Comparison of ENCODE assay signal across 8 cellular contexts in genomic region chr13:99859178-99860177, GRCh38.
A peak's percentile ranks its signal among the peaks of the same experiment; 100 is the strongest.
DNase-seq lines count a peak whose midpoint lies in the region; ATAC-seq and TF ChIP-seq lines count a peak whose summit lies in the region.

No MANE protein-coding gene starts in this region.

- H3K9me3 ChIP-seq in A673 (ENCODE audit: low read depth, low read length, poor library complexity, severe bottlenecking) (no peaks in the 10 kb centered on the region), MM.1S (replicated peaks; ENCODE audit: insufficient read depth, low read length) (no peaks in the 10 kb centered on the region), Caco-2 (no peaks in the 10 kb centered on the region)

- intact Hi-C loops in A673 (cut with micrococcal nuclease; ENCODE audit: unreplicated experiment) (no loop called here), Caco-2 (cut with micrococcal nuclease; ENCODE audit: unreplicated experiment) (no loop called here)

- TF ChIP-seq POLR2A in erythroblast (IDR thresholded peaks at IDR 0.05; ENCODE audit: low read length): no peak

- H3K4me2 ChIP-seq in MM.1S (ENCODE audit: low read depth, low read length): peak overlapping the region; percentile 69

- TF ChIP-seq CTCF in A673 (conservative IDR thresholded peaks at IDR 0.05; ENCODE audit: low read depth, low read length) (no peak), MM.1S (IDR thresholded peaks at IDR 0.05; ENCODE audit: low read length) (no peak), Caco-2 (IDR thresholded peaks at IDR 0.05; ENCODE audit: insufficient read depth in 1 of 2, low read depth in 1 of 2, low read length in 1 of 2, severe bottlenecking in 1 of 2, unreplicated experiment in 1 of 2) (no peak)

- H3K79me2 ChIP-seq in MM.1S (ENCODE audit: low read length): no peaks in the 10 kb centered on the region

- H3K4me3 ChIP-seq in A673 (ENCODE audit: low read depth, low read length, poor library complexity, severe bottlenecking) (no peak overlapping the region), MM.1S (ENCODE audit: low read length) (peak overlapping the region; percentile 8; the same call in 1 of the 2 replicates), Caco-2 (ENCODE audit: low read depth, low read length) (no peak overlapping the region)

- no TSS peak for BruUV-seq in A673 (replicated peaks; lab: Mats Ljungman, UMichigan)
- BruUV-seq in Caco-2 (replicated peaks; lab: Mats Ljungman, UMichigan): no TSS peak

- H3K4me1 ChIP-seq in A673 (ENCODE audit: insufficient read depth, low read length, poor library complexity, severe bottlenecking) (peaks cover 59% of the 10 kb centered on the region), MM.1S (ENCODE audit: low read length) (peaks cover 25% of the 10 kb centered on the region), Caco-2 (no peaks in the 10 kb centered on the region)

- H3K27me3 ChIP-seq in A673 (replicated peaks; ENCODE audit: insufficient read depth, low read depth, low read length, poor library complexity): no peaks in the 10 kb centered on the region
- H3K27me3 ChIP-seq in MM.1S (replicated peaks; ENCODE audit: insufficient read depth, low read length): peaks cover 23% of the 10 kb centered on the region
- no peaks in the 10 kb centered on the region for H3K27me3 ChIP-seq in Caco-2 (replicated peaks; ENCODE audit: control insufficient read depth, insufficient read depth, low read length)

- H3K27me3 Mint-ChIP-seq in effector memory CD8-positive, alpha-beta T cell: no peaks in the 10 kb centered on the region
- H3K27me3 Mint-ChIP-seq in Caco-2 (ENCODE audit: insufficient read depth, unreplicated experiment): peaks cover 23% of the 10 kb centered on the region

- H3K9ac ChIP-seq in MM.1S (ENCODE audit: low read length): no peak overlapping the region

- CTCF ChIA-PET in A673 (lab: Charles Lee) (no interaction called here), Caco-2 (lab: Charles Lee) (no interaction called here)

- no peaks in the 10 kb centered on the region for H3K36me3 Mint-ChIP-seq in effector memory CD8-positive, alpha-beta T cell (ENCODE audit: insufficient read depth)
- no peaks in the 10 kb centered on the region for H3K36me3 Mint-ChIP-seq in Caco-2 (ENCODE audit: insufficient read depth, unreplicated experiment)

- H3K4me3 Mint-ChIP-seq in effector memory CD8-positive, alpha-beta T cell: peak overlapping the region; percentile 55 to 63
- no peak overlapping the region for H3K4me3 Mint-ChIP-seq in Caco-2 (ENCODE audit: unreplicated experiment)

- no peaks in the 10 kb centered on the region for H3K9me2 ChIP-seq in MM.1S (replicated peaks; ENCODE audit: insufficient read depth, low read length)

- peak; percentile 73 for ATAC-seq in GM21447 (IDR thresholded peaks at IDR 0.05; ENCODE audit: unreplicated experiment)
- peak; percentile 95 for ATAC-seq in effector memory CD8-positive, alpha-beta T cell (replicated peaks)

- H3K9me3 Mint-ChIP-seq in effector memory CD8-positive, alpha-beta T cell: no peaks in the 10 kb centered on the region
- no peaks in the 10 kb centered on the region for H3K9me3 Mint-ChIP-seq in Caco-2 (ENCODE audit: unreplicated experiment)

- peaks cover 15 to 34% of the 10 kb centered on the region in 2 donors for H3K4me1 Mint-ChIP-seq in effector memory CD8-positive, alpha-beta T cell (ENCODE audit: low read depth in 2 of 2)
- no peaks in the 10 kb centered on the region for H3K4me1 Mint-ChIP-seq in Caco-2 (ENCODE audit: low read depth, unreplicated experiment)

- peaks cover 22% of the 10 kb centered on the region for H3F3A ChIP-seq in MM.1S (ENCODE audit: insufficient read depth, low read length)

- H3K27ac ChIP-seq in A673 (ENCODE audit: low read depth, low read length, poor library complexity, severe bottlenecking) (no peak overlapping the region), MM.1S (ENCODE audit: low read length) (peak overlapping the region; percentile 65)

- H4K20me1 ChIP-seq in MM.1S (ENCODE audit: insufficient read depth, low read length): 0 out of 2 replicates have a peak, but pooled peaks cover 5% of the 10 kb centered on the region

- peak overlapping the region; percentile 65 to 84 for H3K27ac Mint-ChIP-seq in effector memory CD8-positive, alpha-beta T cell
- no peak overlapping the region for H3K27ac Mint-ChIP-seq in Caco-2 (ENCODE audit: unreplicated experiment)

- peak; percentile 49 for DNase-seq in A673 (ENCODE audit: low spot score)
- peak; percentile 94 for DNase-seq in MM.1S
- peak; percentile 40 to 54 (median 41) for DNase-seq in effector memory CD8-positive, alpha-beta T cell
- no peak for DNase-seq in putamen (ENCODE audit: low spot score)
- no peak for DNase-seq in erythroblast (lab: John Stamatoyannopoulos, UW)
- no peak for DNase-seq in Caco-2
- DNase-seq in midbrain (lab: John Stamatoyannopoulos, UW): no peak

- H3K36me3 ChIP-seq in A673 (ENCODE audit: insufficient read depth, low read length, poor library complexity, severe bottlenecking): no peaks in the 10 kb centered on the region
- H3K36me3 ChIP-seq in MM.1S (replicated peaks; ENCODE audit: insufficient read depth, low read length): no peaks in the 10 kb centered on the region
- H3K36me3 ChIP-seq in Caco-2 (ENCODE audit: control insufficient read depth, insufficient read depth, low read length): no peaks in the 10 kb centered on the region

- no peak overlapping the region for H2AFZ ChIP-seq in MM.1S (ENCODE audit: low read length)

- POLR2A ChIA-PET in A673 (lab: Charles Lee; ENCODE audit: low non-redundant PET) (no interaction called here), Caco-2 (lab: Charles Lee) (no interaction called here)

Comparison
In these comparisons a context has a peak if more than half of its experiments do, and no peak if none do; other contexts are left out.
1. DNase-seq: peak in A673 (single experiment), MM.1S (single experiment) and effector memory CD8-positive, alpha-beta T cell (3 of 3); none in putamen (single experiment), erythroblast (0 of 2), Caco-2 (0 of 2) and midbrain (single experiment).